In the genomic region with DNA sequence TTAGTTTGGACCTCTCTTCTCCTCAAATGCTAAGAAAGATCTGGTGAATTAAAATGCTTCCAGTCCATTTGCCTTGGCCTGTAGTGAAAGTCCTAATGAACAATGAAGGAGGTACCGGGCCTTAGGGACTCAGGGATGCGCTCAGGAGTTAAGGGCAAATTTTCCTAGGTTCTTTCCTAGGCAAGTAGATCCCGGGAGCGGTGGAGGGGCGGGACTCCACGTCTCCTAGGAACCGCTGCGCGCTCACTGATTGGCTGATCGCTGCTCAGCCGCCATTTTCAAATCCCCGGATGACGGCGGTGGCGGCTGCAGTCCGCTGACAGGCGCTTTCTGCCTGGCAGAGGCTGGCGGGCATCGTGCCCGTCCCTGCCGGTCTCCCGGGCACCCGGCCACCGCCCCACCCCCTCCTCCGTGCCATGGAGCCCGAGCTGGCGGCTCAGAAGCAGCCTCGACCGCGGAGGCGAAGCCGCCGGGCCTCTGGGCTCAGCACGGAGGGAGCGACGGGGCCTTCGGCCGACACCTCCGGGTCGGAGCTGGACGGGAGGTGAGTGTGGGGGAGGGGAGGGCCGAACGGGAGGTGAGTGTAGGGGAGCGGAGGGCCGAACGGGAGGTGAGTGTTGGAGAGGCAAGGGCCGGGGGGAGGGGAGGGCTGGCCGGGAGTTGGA, we compare ENCODE assay signal across 8 cellular contexts. TPM values are rescaled to one million over a fixed set of nuclear protein-coding genes. Genes with fewer than 3 reads are reported as not detected.
DNase-seq lines count a peak whose midpoint lies in the region; FAIRE-seq and TF ChIP-seq lines count a peak whose summit lies in the region.

A gene with protein sequence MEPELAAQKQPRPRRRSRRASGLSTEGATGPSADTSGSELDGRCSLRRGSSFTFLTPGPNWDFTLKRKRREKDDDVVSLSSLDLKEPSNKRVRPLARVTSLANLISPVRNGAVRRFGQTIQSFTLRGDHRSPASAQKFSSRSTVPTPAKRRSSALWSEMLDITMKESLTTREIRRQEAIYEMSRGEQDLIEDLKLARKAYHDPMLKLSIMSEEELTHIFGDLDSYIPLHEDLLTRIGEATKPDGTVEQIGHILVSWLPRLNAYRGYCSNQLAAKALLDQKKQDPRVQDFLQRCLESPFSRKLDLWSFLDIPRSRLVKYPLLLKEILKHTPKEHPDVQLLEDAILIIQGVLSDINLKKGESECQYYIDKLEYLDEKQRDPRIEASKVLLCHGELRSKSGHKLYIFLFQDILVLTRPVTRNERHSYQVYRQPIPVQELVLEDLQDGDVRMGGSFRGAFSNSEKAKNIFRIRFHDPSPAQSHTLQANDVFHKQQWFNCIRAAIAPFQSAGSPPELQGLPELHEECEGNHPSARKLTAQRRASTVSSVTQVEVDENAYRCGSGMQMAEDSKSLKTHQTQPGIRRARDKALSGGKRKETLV (plus strand): TSS at position 281 of the 665 bp plus-strand sequence. CDS start 136 bp downstream, at position 417.

- H3K4me2 ChIP-seq in neuronal stem cell (ENCODE audit: insufficient read depth, low read length, poor library complexity, severe bottlenecking) = peak within 1 kb of the TSS; percentile 46

- peak within 1 kb of the TSS; percentile 81 for H3K9ac ChIP-seq in neuronal stem cell (ENCODE audit: low read depth, low read length, poor library complexity)

- no peak within 1 kb of the TSS for H2AK5ac ChIP-seq in neuronal stem cell (ENCODE audit: low read depth, low read length)

- peak within 1 kb of the TSS; percentile 79 for H2AFZ ChIP-seq in neuronal stem cell (ENCODE audit: low read length)

- TF ChIP-seq CTCF in subcutaneous adipose tissue (IDR thresholded peaks at IDR 0.05; ENCODE audit: low read depth) = no peak

- H3K4ac ChIP-seq in neuronal stem cell (ENCODE audit: low read length) = no peak within 1 kb of the TSS

- in situ Hi-C loops in G401 (cut with HindIII; ENCODE audit: low sequenced_read_pairs) = no loop called here

- H2BK5ac ChIP-seq in neuronal stem cell (ENCODE audit: low read length) = peak within 1 kb of the TSS; percentile 82

- peak within 1 kb of the TSS; percentile 60 to 99 for H3K4me3 ChIP-seq in neuronal stem cell (ENCODE audit: low read length in 2 of 2)

- H2BK120ac ChIP-seq in neuronal stem cell (ENCODE audit: low read depth, low read length) = no peak within 1 kb of the TSS

- H4K91ac ChIP-seq in neuronal stem cell (ENCODE audit: low read depth, low read length, poor library complexity) = no peak within 1 kb of the TSS

- peak; percentile 56 for TF ChIP-seq POLR2A in H54 (IDR thresholded peaks at IDR 0.05; ENCODE audit: low read depth, low read length)

- no peak within 1 kb of the TSS for H4K8ac ChIP-seq in neuronal stem cell (ENCODE audit: low read depth, low read length)

- H3K14ac ChIP-seq in neuronal stem cell (ENCODE audit: low read length) = peak within 1 kb of the TSS; percentile 89

- H3K4me1 ChIP-seq in neuronal stem cell (ENCODE audit: control insufficient read depth in 2 of 2, insufficient read depth in 1 of 2, low read depth in 1 of 2, low read length in 2 of 2) = peaks cover 1 to 5% of the 10 kb centered on the region in 2 donors

- H3K36me3 ChIP-seq in neuronal stem cell (replicated peaks in 1 of 2; ENCODE audit: control insufficient read depth in 2 of 2, insufficient read depth in 2 of 2, low read length in 2 of 2) = peaks cover 0 to 4% of the 10 kb centered on the region in 2 donors

- peak within 1 kb of the TSS; percentile 93 for H3K18ac ChIP-seq in neuronal stem cell (ENCODE audit: low read length)

- DNase-seq in G401 (ENCODE audit: low spot score) = peak; percentile 96
- peak; percentile 70 for DNase-seq in H54 (ENCODE audit: insufficient read length, low spot score)
- peak; percentile 95 for DNase-seq in LoVo (ENCODE audit: low spot score)
- DNase-seq in SHP77 treated with DMSO at 0.1 percent for 48 hours (lab: John Stamatoyannopoulos, UW) = peak; percentile 82
- peak; percentile 12 to 46 (median 29) for DNase-seq in activated naive CD4-positive, alpha-beta T cell (lab: John Stamatoyannopoulos, UW)
- DNase-seq in frontal cortex (ENCODE audit: low spot score in 2 of 2) = peak; percentile 93 to 94
- peak; percentile 89 for DNase-seq in neuronal stem cell (ENCODE audit: low spot score)

- no CpG with 5 or more reads among the region's 48 CpGs for WGBS in neuronal stem cell (ENCODE audit: extremely low coverage in 2 of 2, insufficient read length in 2 of 2, insufficient replicate concordance in 1 of 2), 2 donors

- H3K9me3 ChIP-seq in neuronal stem cell (replicated peaks in 1 of 2; ENCODE audit: control insufficient read depth in 2 of 2, insufficient read depth in 1 of 2, low read depth in 1 of 2, low read length in 2 of 2) = peaks cover 0 to 15% of the 10 kb centered on the region in 2 donors

- FAIRE-seq in H54 (lab: Jason Lieb, UNC) (peak; percentile 71), frontal cortex (lab: Jason Lieb, UNC) (no peak)

- H2BK15ac ChIP-seq in neuronal stem cell (ENCODE audit: low read length) = no peak within 1 kb of the TSS

- no peak within 1 kb of the TSS for H2BK12ac ChIP-seq in neuronal stem cell (ENCODE audit: low read length)

- peaks cover 6% of the 10 kb centered on the region for H3K79me1 ChIP-seq in neuronal stem cell (ENCODE audit: low read depth, low read length)

- H3K27ac ChIP-seq in neuronal stem cell (replicated peaks; ENCODE audit: low read length) = peak within 1 kb of the TSS; percentile 40

- H3K27me3 ChIP-seq in neuronal stem cell (ENCODE audit: control insufficient read depth in 3 of 3, insufficient read depth in 3 of 3, low read depth in 1 of 3, low read length in 3 of 3) = no peaks in the 10 kb centered on the region

- no peak within 1 kb of the TSS for H3K23ac ChIP-seq in neuronal stem cell (ENCODE audit: low read depth, low read length, poor library complexity)

RNA-seq across cellular contexts. Expression of the gene that starts here (rescaled TPM):
- 32.5 and 42.2 TPM in 2 replicates for total RNA-seq in G401 (2014; rRNA removed; shearing (Covaris generic))
- total RNA-seq in frontal cortex (29.3 TPM), subcutaneous adipose tissue (100 to 1,000 TPM in 1 of 4 donors, 10 to 100 TPM in 3; 48.3 to 214 (median 82.9) TPM)
- 45.2 TPM for polyA plus RNA-seq in neuronal stem cell (2013, experiment 1 of 2)
- 45.1 TPM for polyA plus RNA-seq in neuronal stem cell (2013, experiment 2 of 2)

Comparison
In these comparisons a context has a peak if more than half of its experiments do, and no peak if none do; other contexts are left out.
1. Peak in every context shown above with its lines: DNase-seq, H3K4me3 ChIP-seq and H3K27ac ChIP-seq.
2. DNase-seq: peak in every context shown above with its lines; median percentile 96 in G401; 95 in LoVo; 94 in frontal cortex; 89 in neuronal stem cell; 82 in SHP77 treated with DMSO at 0.1 percent for 48 hours; 70 in H54; 29 in activated naive CD4-positive, alpha-beta T cell.